ENCODE assay signal across 1 cellular context in the genomic region with DNA sequence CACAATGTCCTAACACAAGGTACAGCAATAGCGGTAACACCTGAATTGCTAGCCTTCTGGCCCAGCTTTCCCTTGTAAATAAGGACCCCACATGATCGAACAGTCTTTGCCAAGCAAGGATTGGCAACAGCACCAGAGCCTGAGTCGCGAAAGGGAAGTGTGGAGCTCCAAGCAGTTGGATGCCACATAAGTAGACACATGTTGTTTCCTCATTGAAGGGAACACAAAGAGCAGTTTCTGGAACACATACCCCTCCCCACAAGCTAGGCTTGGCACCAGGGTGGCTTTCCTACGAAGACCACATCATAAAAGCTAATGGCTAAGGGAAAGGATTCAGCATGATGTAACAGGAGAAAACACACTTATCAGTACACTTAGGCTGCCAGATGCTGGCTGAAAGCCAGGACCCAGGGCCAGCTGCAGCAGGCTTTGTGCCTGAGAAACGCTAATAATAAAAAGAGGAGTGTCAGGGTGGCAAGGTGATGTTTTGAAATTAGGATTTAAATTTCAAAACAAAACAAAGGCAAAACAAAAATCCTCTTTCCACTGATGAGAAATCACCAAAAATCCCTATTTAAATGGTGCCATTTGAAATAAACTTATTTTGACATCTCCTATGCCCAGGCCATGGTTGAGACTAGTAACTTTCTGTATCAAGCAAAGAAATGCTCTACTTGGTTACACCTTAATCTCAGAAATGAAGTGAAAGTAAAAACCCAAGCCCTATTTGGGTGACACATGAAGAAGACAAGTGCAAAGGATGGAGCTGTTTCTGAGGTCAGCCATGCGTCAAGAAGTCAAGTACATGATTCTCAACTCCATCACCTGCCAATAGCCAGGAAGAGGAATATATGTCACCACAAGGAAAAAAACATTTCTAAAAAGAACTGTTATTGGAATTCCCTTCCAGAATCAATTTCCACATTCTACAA.
A peak's percentile ranks its signal among the peaks of the same experiment; 100 is the strongest.
TF ChIP-seq lines count a peak whose summit lies in the region.

No MANE protein-coding gene starts in this region.

TF ChIP-seq in K562, 482 proteins besides CTCF, POLR2A, EP300 and RAD21 (continued from another document and continues in another):
- TF ChIP-seq, protein P1, sequence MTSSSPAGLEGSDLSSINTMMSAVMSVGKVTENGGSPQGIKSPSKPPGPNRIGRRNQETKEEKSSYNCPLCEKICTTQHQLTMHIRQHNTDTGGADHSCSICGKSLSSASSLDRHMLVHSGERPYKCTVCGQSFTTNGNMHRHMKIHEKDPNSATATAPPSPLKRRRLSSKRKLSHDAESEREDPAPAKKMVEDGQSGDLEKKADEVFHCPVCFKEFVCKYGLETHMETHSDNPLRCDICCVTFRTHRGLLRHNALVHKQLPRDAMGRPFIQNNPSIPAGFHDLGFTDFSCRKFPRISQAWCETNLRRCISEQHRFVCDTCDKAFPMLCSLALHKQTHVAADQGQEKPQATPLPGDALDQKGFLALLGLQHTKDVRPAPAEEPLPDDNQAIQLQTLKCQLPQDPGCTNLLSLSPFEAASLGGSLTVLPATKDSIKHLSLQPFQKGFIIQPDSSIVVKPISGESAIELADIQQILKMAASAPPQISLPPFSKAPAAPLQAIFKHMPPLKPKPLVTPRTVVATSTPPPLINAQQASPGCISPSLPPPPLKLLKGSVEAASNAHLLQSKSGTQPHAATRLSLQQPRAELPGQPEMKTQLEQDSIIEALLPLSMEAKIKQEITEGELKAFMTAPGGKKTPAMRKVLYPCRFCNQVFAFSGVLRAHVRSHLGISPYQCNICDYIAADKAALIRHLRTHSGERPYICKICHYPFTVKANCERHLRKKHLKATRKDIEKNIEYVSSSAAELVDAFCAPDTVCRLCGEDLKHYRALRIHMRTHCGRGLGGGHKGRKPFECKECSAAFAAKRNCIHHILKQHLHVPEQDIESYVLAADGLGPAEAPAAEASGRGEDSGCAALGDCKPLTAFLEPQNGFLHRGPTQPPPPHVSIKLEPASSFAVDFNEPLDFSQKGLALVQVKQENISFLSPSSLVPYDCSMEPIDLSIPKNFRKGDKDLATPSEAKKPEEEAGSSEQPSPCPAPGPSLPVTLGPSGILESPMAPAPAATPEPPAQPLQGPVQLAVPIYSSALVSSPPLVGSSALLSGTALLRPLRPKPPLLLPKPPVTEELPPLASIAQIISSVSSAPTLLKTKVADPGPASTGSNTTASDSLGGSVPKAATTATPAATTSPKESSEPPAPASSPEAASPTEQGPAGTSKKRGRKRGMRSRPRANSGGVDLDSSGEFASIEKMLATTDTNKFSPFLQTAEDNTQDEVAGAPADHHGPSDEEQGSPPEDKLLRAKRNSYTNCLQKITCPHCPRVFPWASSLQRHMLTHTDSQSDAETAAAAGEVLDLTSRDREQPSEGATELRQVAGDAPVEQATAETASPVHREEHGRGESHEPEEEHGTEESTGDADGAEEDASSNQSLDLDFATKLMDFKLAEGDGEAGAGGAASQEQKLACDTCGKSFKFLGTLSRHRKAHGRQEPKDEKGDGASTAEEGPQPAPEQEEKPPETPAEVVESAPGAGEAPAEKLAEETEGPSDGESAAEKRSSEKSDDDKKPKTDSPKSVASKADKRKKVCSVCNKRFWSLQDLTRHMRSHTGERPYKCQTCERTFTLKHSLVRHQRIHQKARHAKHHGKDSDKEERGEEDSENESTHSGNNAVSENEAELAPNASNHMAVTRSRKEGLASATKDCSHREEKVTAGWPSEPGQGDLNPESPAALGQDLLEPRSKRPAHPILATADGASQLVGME (CRISPR knock-in tag; IDR thresholded peaks at IDR 0.05), result no peak; the same call in 1 of the 2 replicates
- TF ChIP-seq TBP (optimal IDR thresholded peaks at IDR 0.05; ENCODE audit: low read depth, low read length) (no peak), SMARCE1 (IDR thresholded peaks at IDR 0.05) (peak; percentile 91), ZKSCAN8 (CRISPR knock-in tag; IDR thresholded peaks at IDR 0.05) (peak; percentile 74; the same call in 1 of the 2 replicates), SMARCB1 (IDR thresholded peaks at IDR 0.05; ENCODE audit: insufficient read length, low read depth) (no peak), ZNF146 (CRISPR knock-in tag; IDR thresholded peaks at IDR 0.05; ENCODE audit: unreplicated experiment) (no peak), EZH2 (IDR thresholded peaks at IDR 0.05; ENCODE audit: borderline replicate concordance, low read depth, low read length) (no peak), SMARCA4 (IDR thresholded peaks at IDR 0.05) (peak; percentile 96), ZNF717 (CRISPR knock-in tag; IDR thresholded peaks at IDR 0.05) (no peak), CHD2 (IDR thresholded peaks at IDR 0.05; ENCODE audit: low read depth, low read length) (no peak), HNRNPL (IDR thresholded peaks at IDR 0.05; ENCODE audit: low read depth, low read length) (no peak), TRIM28 (IDR thresholded peaks at IDR 0.05) (peak; percentile 48; the same call in 1 of the 2 replicates), HNRNPH1 (optimal IDR thresholded peaks at IDR 0.05; ENCODE audit: low read depth, low read length) (no peak), POLR3G (IDR thresholded peaks at IDR 0.05; ENCODE audit: extremely low read depth, insufficient read length, insufficient replicate concordance) (no peak), ZNF408 (CRISPR knock-in tag; IDR thresholded peaks at IDR 0.05; ENCODE audit: low read depth) (no peak), BACH1 (tag; IDR thresholded peaks at IDR 0.05) (peak; percentile 92), ETV5 (CRISPR knock-in tag; IDR thresholded peaks at IDR 0.05; ENCODE audit: low read depth) (no peak), FOXJ3 (CRISPR knock-in tag; IDR thresholded peaks at IDR 0.05) (no peak), ZNF584 (CRISPR knock-in tag; IDR thresholded peaks at IDR 0.05; ENCODE audit: low read depth) (peak; percentile 99), MIER1 (IDR thresholded peaks at IDR 0.05; ENCODE audit: low read depth) (no peak), CEBPG (CRISPR knock-in tag; IDR thresholded peaks at IDR 0.05) (peak; percentile 98), CEBPG (tag; conservative IDR thresholded peaks at IDR 0.05 in 1 of 2, IDR thresholded peaks at IDR 0.05 in 1 of 2) (peak; percentile 87 to 96), TAF15 (IDR thresholded peaks at IDR 0.05; ENCODE audit: low read depth, low read length) (no peak), HDAC2 (IDR thresholded peaks at IDR 0.05) (peak; percentile 96), SRF (CRISPR knock-in tag; IDR thresholded peaks at IDR 0.05) (peak in 1 of 2 experiments; percentile 86; a peak in 2 of 4 replicates), FOXA1 (IDR thresholded peaks at IDR 0.05; ENCODE audit: borderline replicate concordance) (no peak), SREBF1 (IDR thresholded peaks at IDR 0.05; ENCODE audit: borderline replicate concordance, low read depth, low read length) (no peak), BDP1 (IDR thresholded peaks at IDR 0.05; ENCODE audit: insufficient read depth, insufficient read length) (no peak), TGIF2 (CRISPR knock-in tag; IDR thresholded peaks at IDR 0.05) (no peak)
- TF ChIP-seq, protein P2, sequence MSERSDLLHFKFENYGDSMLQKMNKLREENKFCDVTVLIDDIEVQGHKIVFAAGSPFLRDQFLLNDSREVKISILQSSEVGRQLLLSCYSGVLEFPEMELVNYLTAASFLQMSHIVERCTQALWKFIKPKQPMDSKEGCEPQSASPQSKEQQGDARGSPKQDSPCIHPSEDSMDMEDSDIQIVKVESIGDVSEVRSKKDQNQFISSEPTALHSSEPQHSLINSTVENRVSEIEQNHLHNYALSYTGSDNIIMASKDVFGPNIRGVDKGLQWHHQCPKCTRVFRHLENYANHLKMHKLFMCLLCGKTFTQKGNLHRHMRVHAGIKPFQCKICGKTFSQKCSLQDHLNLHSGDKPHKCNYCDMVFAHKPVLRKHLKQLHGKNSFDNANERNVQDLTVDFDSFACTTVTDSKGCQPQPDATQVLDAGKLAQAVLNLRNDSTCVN (CRISPR knock-in tag; IDR thresholded peaks at IDR 0.05), result peak; percentile 8; the same call in 1 of the 2 replicates
- TF ChIP-seq, protein P3, sequence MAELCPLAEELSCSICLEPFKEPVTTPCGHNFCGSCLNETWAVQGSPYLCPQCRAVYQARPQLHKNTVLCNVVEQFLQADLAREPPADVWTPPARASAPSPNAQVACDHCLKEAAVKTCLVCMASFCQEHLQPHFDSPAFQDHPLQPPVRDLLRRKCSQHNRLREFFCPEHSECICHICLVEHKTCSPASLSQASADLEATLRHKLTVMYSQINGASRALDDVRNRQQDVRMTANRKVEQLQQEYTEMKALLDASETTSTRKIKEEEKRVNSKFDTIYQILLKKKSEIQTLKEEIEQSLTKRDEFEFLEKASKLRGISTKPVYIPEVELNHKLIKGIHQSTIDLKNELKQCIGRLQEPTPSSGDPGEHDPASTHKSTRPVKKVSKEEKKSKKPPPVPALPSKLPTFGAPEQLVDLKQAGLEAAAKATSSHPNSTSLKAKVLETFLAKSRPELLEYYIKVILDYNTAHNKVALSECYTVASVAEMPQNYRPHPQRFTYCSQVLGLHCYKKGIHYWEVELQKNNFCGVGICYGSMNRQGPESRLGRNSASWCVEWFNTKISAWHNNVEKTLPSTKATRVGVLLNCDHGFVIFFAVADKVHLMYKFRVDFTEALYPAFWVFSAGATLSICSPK (IDR thresholded peaks at IDR 0.05; ENCODE audit: borderline replicate concordance), result no peak
- TF ChIP-seq, protein P4, sequence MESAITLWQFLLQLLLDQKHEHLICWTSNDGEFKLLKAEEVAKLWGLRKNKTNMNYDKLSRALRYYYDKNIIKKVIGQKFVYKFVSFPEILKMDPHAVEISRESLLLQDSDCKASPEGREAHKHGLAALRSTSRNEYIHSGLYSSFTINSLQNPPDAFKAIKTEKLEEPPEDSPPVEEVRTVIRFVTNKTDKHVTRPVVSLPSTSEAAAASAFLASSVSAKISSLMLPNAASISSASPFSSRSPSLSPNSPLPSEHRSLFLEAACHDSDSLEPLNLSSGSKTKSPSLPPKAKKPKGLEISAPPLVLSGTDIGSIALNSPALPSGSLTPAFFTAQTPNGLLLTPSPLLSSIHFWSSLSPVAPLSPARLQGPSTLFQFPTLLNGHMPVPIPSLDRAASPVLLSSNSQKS (CRISPR knock-in tag; IDR thresholded peaks at IDR 0.05), result no peak
- TF ChIP-seq, protein P5, sequence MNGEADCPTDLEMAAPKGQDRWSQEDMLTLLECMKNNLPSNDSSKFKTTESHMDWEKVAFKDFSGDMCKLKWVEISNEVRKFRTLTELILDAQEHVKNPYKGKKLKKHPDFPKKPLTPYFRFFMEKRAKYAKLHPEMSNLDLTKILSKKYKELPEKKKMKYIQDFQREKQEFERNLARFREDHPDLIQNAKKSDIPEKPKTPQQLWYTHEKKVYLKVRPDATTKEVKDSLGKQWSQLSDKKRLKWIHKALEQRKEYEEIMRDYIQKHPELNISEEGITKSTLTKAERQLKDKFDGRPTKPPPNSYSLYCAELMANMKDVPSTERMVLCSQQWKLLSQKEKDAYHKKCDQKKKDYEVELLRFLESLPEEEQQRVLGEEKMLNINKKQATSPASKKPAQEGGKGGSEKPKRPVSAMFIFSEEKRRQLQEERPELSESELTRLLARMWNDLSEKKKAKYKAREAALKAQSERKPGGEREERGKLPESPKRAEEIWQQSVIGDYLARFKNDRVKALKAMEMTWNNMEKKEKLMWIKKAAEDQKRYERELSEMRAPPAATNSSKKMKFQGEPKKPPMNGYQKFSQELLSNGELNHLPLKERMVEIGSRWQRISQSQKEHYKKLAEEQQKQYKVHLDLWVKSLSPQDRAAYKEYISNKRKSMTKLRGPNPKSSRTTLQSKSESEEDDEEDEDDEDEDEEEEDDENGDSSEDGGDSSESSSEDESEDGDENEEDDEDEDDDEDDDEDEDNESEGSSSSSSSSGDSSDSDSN (IDR thresholded peaks at IDR 0.05; ENCODE audit: borderline replicate concordance in 1 of 2, low read depth in 2 of 2, low read length in 2 of 2), result peak in 1 of 2 experiments; percentile 27; a peak in 1 of 4 replicates
- TF ChIP-seq, protein P6, sequence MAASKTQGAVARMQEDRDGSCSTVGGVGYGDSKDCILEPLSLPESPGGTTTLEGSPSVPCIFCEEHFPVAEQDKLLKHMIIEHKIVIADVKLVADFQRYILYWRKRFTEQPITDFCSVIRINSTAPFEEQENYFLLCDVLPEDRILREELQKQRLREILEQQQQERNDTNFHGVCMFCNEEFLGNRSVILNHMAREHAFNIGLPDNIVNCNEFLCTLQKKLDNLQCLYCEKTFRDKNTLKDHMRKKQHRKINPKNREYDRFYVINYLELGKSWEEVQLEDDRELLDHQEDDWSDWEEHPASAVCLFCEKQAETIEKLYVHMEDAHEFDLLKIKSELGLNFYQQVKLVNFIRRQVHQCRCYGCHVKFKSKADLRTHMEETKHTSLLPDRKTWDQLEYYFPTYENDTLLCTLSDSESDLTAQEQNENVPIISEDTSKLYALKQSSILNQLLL (CRISPR knock-in tag; IDR thresholded peaks at IDR 0.05; ENCODE audit: borderline replicate concordance), result no peak
- TF ChIP-seq, protein P7, sequence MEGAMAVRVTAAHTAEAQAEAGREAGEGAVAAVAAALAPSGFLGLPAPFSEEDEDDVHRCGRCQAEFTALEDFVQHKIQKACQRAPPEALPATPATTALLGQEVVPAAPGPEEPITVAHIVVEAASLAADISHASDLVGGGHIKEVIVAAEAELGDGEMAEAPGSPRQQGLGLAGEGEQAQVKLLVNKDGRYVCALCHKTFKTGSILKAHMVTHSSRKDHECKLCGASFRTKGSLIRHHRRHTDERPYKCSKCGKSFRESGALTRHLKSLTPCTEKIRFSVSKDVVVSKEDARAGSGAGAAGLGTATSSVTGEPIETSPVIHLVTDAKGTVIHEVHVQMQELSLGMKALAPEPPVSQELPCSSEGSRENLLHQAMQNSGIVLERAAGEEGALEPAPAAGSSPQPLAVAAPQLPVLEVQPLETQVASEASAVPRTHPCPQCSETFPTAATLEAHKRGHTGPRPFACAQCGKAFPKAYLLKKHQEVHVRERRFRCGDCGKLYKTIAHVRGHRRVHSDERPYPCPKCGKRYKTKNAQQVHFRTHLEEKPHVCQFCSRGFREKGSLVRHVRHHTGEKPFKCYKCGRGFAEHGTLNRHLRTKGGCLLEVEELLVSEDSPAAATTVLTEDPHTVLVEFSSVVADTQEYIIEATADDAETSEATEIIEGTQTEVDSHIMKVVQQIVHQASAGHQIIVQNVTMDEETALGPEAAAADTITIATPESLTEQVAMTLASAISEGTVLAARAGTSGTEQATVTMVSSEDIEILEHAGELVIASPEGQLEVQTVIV (CRISPR knock-in tag; IDR thresholded peaks at IDR 0.05; ENCODE audit: borderline replicate concordance), result 0 out of 2 replicates have a peak, but pooled peaks have one; percentile 16
- TF ChIP-seq, protein P8, sequence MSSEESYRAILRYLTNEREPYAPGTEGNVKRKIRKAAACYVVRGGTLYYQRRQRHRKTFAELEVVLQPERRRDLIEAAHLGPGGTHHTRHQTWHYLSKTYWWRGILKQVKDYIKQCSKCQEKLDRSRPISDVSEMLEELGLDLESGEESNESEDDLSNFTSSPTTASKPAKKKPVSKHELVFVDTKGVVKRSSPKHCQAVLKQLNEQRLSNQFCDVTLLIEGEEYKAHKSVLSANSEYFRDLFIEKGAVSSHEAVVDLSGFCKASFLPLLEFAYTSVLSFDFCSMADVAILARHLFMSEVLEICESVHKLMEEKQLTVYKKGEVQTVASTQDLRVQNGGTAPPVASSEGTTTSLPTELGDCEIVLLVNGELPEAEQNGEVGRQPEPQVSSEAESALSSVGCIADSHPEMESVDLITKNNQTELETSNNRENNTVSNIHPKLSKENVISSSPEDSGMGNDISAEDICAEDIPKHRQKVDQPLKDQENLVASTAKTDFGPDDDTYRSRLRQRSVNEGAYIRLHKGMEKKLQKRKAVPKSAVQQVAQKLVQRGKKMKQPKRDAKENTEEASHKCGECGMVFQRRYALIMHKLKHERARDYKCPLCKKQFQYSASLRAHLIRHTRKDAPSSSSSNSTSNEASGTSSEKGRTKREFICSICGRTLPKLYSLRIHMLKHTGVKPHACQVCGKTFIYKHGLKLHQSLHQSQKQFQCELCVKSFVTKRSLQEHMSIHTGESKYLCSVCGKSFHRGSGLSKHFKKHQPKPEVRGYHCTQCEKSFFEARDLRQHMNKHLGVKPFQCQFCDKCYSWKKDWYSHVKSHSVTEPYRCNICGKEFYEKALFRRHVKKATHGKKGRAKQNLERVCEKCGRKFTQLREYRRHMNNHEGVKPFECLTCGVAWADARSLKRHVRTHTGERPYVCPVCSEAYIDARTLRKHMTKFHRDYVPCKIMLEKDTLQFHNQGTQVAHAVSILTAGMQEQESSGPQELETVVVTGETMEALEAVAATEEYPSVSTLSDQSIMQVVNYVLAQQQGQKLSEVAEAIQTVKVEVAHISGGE (CRISPR knock-in tag; IDR thresholded peaks at IDR 0.05), result no peak; a peak in 1 of 6 replicates
